1 cellular context compared by ENCODE assay signal in the genomic region with DNA sequence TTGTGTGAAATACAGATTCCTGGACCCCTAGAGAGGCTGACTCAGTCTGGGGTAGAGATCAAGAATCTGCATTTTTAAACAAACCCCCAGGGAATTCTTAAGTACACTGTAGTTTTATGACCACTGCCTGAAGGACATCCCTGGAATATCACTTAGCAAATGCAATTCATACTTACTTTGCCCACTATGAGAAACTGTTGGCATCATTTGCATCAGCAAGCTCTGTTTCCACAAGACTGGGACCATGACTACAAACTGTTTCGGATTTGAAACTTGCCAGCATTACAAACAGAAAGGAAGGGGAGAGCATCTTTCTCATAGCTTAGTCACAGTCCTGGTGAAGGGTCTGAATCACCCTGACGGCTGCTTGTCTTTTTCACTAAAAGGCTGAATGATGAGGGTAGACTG.
A peak's percentile ranks its signal among the peaks of the same experiment; 100 is the strongest.
TF ChIP-seq lines count a peak whose summit lies in the region.

No MANE protein-coding gene starts in this region.

TF ChIP-seq in IMR-90, 13 proteins besides CTCF, POLR2A, EP300 and RAD21 (continued from another document):
- TF ChIP-seq, protein P1, sequence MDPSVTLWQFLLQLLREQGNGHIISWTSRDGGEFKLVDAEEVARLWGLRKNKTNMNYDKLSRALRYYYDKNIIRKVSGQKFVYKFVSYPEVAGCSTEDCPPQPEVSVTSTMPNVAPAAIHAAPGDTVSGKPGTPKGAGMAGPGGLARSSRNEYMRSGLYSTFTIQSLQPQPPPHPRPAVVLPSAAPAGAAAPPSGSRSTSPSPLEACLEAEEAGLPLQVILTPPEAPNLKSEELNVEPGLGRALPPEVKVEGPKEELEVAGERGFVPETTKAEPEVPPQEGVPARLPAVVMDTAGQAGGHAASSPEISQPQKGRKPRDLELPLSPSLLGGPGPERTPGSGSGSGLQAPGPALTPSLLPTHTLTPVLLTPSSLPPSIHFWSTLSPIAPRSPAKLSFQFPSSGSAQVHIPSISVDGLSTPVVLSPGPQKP (IDR thresholded peaks at IDR 0.05; ENCODE audit: borderline replicate concordance, low read depth, low read length) = no peak
- TF ChIP-seq CEBPB (IDR thresholded peaks at IDR 0.05; ENCODE audit: low read depth, low read length) = peak; percentile 88
